16 cellular contexts compared by ENCODE assay signal in the genomic region with DNA sequence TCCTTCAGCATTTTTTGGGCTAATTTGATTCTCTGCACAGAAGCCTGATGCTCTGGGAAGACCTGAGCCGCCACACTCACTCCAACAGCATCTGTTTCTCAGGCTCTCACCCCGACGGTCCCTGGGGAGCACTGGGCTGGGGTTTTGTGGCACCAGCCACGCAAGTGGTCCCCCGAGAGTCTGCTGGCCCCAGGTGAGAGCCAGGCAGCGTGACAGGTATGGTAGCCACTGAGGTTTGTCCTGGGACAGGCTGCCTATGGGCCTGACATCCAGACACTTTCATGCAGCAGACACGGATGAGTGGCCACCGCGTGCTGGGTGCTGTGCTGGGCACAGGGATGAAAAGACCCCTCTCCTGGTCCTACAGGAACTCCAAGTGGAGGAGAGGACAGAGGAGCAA. TPM values are rescaled to one million over a fixed set of nuclear protein-coding genes. Genes with fewer than 3 reads are reported as not detected.
"Had no signal": no experiment of that assay in that cellular context is flagged by ENCODE, and none has a peak within 500 bp of the region (broad histone marks: within the 10 kb centered on the region; RNA-seq: fewer than 3 reads in every experiment).

No MANE protein-coding gene starts in this region.

- H3K4me1 ChIP-seq: gastrocnemius medialis, parathyroid adenoma, stomach, testis, tibial artery had no signal

- H3K36me3 ChIP-seq: gastrocnemius medialis, stomach, tibial artery had no signal

- H2AFZ ChIP-seq: parathyroid adenoma had no signal

- FAIRE-seq: keratinocyte had no signal

- DNase-seq: cortex of kidney; effector CD4-positive, alpha-beta T cell; gastrocnemius medialis; natural killer cell; stimulated activated CD4-positive, alpha-beta T cell treated with anti-CD3 and anti-CD28 coated beads, Interleukin-12 subunit alpha, Interleukin-12 subunit beta, amount 100 ng/mL, for 4 hours; stimulated activated CD4-positive, alpha-beta T cell treated with anti-CD3 and anti-CD28 coated beads, Interleukin-1b, Interleukin-23, amount 100 ng/mL, for 48 hours; stimulated activated CD4-positive, alpha-beta T cell treated with anti-CD3 and anti-CD28 coated beads, Interleukin-4, amount 100 ng/mL, for 1 hour; stimulated activated CD8-positive, alpha-beta memory T cell treated with anti-CD3 and anti-CD28 coated beads, Interleukin-4, amount 100 ng/mL, for 48 hours; stimulated activated naive CD4-positive, alpha-beta T cell treated with Interleukin-2 at 50 U/mL for 16 hours; stomach; testis; tibial artery had no signal

- H3K27me3 ChIP-seq: testis had no signal

- H3K27ac ChIP-seq: gastrocnemius medialis, parathyroid adenoma, stomach, testis, tibial artery had no signal

- H3K4me2 ChIP-seq: smooth muscle cell had no signal

- H3K9me3 ChIP-seq: gastrocnemius medialis, stomach, testis, tibial artery had no signal

- H3K4me3 ChIP-seq: gastrocnemius medialis, lung, smooth muscle cell, stomach, testis, tibial artery had no signal

- H3K9ac ChIP-seq: parathyroid adenoma had no signal

RNA-seq across cellular contexts. Expression of a gene that starts 11.0 kb away (rescaled TPM):
- total RNA-seq: natural killer cell had no signal
